In the genomic region with DNA sequence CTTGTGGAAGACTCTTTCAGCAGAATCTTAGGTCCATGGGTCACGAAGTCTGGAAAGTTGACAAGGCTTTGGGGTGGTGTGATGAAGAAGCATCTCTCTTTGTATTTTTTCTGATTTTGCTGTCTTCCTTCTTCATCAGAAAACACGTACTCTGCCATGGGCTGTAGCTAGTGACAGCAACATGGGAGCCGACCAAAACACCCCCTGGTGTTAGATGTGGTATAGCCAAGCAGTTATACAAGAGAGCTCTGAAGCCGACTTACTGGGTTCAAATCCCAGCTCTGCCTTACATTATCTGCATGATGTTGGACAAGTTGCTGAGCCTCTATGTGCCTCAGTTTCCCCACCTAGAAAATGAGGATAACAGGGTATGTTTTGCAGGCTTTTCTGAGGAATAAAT, we compare ENCODE assay signal across 13 cellular contexts. TPM values are rescaled to one million over a fixed set of nuclear protein-coding genes. Genes with fewer than 3 reads are reported as not detected.
"Had no signal": no experiment of that assay in that cellular context is flagged by ENCODE, and none has a peak within 500 bp of the region (broad histone marks: within the 10 kb centered on the region; RNA-seq: fewer than 3 reads in every experiment).

No MANE protein-coding gene starts in this region.

- H3K4me1 Mint-ChIP-seq: activated CD4-positive, alpha-beta memory T cell treated with anti-CD3 and anti-CD28 coated beads, Interleukin-2, amount 10 ng/mL, durations not matched to agents 7 days and 5 days; activated CD4-positive, alpha-beta T cell treated with anti-CD3 and anti-CD28 coated beads for 36 hours; activated naive CD4-positive, alpha-beta T cell treated with anti-CD3 and anti-CD28 coated beads, Interleukin-2, amount 10 ng/mL, durations not matched to agents 7 days and 5 days; activated naive CD8-positive, alpha-beta T cell treated with anti-CD3 and anti-CD28 coated beads for 36 hours; activated T-helper 17 cell treated with anti-CD3 and anti-CD28 coated beads, Interleukin-2, amount 50 U/mL, for 72 hours had no signal

- H3K9me3 Mint-ChIP-seq: activated CD4-positive, alpha-beta memory T cell treated with anti-CD3 and anti-CD28 coated beads, Interleukin-2, amount 10 ng/mL, durations not matched to agents 7 days and 5 days; activated naive CD4-positive, alpha-beta T cell treated with anti-CD3 and anti-CD28 coated beads, Interleukin-2, amount 10 ng/mL, durations not matched to agents 7 days and 5 days; activated naive CD8-positive, alpha-beta T cell treated with anti-CD3 and anti-CD28 coated beads for 36 hours; activated T-helper 17 cell treated with anti-CD3 and anti-CD28 coated beads, Interleukin-2, amount 50 U/mL, for 72 hours; T-cell had no signal

- H3K4me3 ChIP-seq: cardiac muscle cell, Peyer's patch, SJSA1 had no signal

- H3K27ac Mint-ChIP-seq: activated CD4-positive, alpha-beta memory T cell treated with anti-CD3 and anti-CD28 coated beads, Interleukin-2, amount 10 ng/mL, durations not matched to agents 7 days and 5 days; activated CD4-positive, alpha-beta T cell treated with anti-CD3 and anti-CD28 coated beads for 36 hours; activated naive CD4-positive, alpha-beta T cell treated with anti-CD3 and anti-CD28 coated beads, Interleukin-2, amount 10 ng/mL, durations not matched to agents 7 days and 5 days; activated naive CD8-positive, alpha-beta T cell treated with anti-CD3 and anti-CD28 coated beads for 36 hours; activated T-helper 17 cell treated with anti-CD3 and anti-CD28 coated beads, Interleukin-2, amount 50 U/mL, for 72 hours; T-cell had no signal

- H3K27ac ChIP-seq: brain microvascular endothelial cell, cardiac muscle cell, Peyer's patch, SJSA1 had no signal

- H3K27me3 Mint-ChIP-seq: activated naive CD8-positive, alpha-beta T cell treated with anti-CD3 and anti-CD28 coated beads for 36 hours had no signal

- H3K4me3 Mint-ChIP-seq: activated CD4-positive, alpha-beta memory T cell treated with anti-CD3 and anti-CD28 coated beads, Interleukin-2, amount 10 ng/mL, durations not matched to agents 7 days and 5 days; activated CD4-positive, alpha-beta T cell treated with anti-CD3 and anti-CD28 coated beads for 36 hours; activated naive CD4-positive, alpha-beta T cell treated with anti-CD3 and anti-CD28 coated beads, Interleukin-2, amount 10 ng/mL, durations not matched to agents 7 days and 5 days; activated naive CD8-positive, alpha-beta T cell treated with anti-CD3 and anti-CD28 coated beads for 36 hours; activated T-helper 17 cell treated with anti-CD3 and anti-CD28 coated beads, Interleukin-2, amount 50 U/mL, for 72 hours; T-cell had no signal

- H3K36me3 ChIP-seq: brain microvascular endothelial cell, cardiac muscle cell, Peyer's patch, SJSA1 had no signal

- H3K27me3 ChIP-seq: cardiac muscle cell, Peyer's patch, SJSA1 had no signal

- H3K36me3 Mint-ChIP-seq: activated naive CD4-positive, alpha-beta T cell treated with anti-CD3 and anti-CD28 coated beads, Interleukin-2, amount 10 ng/mL, durations not matched to agents 7 days and 5 days; activated naive CD8-positive, alpha-beta T cell treated with anti-CD3 and anti-CD28 coated beads for 36 hours; T-cell had no signal

- H3K4me1 ChIP-seq: Peyer's patch, SJSA1 had no signal

- DNase-seq: NCI-H510A had no signal

- H3K9me3 ChIP-seq: Peyer's patch, SJSA1 had no signal

RNA-seq across cellular contexts. Expression of gene LYZL4, which starts 32.9 kb away (rescaled TPM):
- total RNA-seq: activated CD4-positive, alpha-beta memory T cell treated with anti-CD3 and anti-CD28 coated beads, Interleukin-2, amount 10 ng/mL, durations not matched to agents 7 days and 5 days; activated CD4-positive, alpha-beta T cell treated with anti-CD3 and anti-CD28 coated beads for 36 hours; activated CD8-positive, alpha-beta memory T cell treated with anti-CD3 and anti-CD28 coated beads for 36 hours; activated naive CD8-positive, alpha-beta T cell treated with anti-CD3 and anti-CD28 coated beads for 36 hours; activated T-helper 17 cell treated with anti-CD3 and anti-CD28 coated beads, Interleukin-2, amount 50 U/mL, for 72 hours; Peyer's patch; SJSA1; T-cell had no signal
- polyA plus RNA-seq: adipose tissue had no signal

RNA-seq across cellular contexts. Expression of gene VIPR1, which starts 59.2 kb away (rescaled TPM):
- total RNA-seq: SJSA1 had no signal
